14 cellular contexts compared by ENCODE assay signal in genomic region chr16:29701214-29701555, GRCh38. TPM values are rescaled to one million over a fixed set of nuclear protein-coding genes. Genes with fewer than 3 reads are reported as not detected.
A peak's percentile ranks its signal among the peaks of the same experiment; 100 is the strongest.
DNase-seq lines count a peak whose midpoint lies in the region; ATAC-seq and TF ChIP-seq lines count a peak whose summit lies in the region.
"Had no signal": no experiment of that assay in that cellular context is flagged by ENCODE, and none has a peak within 500 bp of the region (broad histone marks: within the 10 kb centered on the region; RNA-seq: fewer than 3 reads in every experiment).

No MANE protein-coding gene starts in this region.

- no peak for TF ChIP-seq CTCF in activated CD8-positive, alpha-beta T cell treated with anti-CD3 and anti-CD28 coated beads for 36 hours (IDR thresholded peaks at IDR 0.05)
- no peak for TF ChIP-seq CTCF in HEK293 (tag by site-specific recombination; IDR thresholded peaks at IDR 0.05)

- POLR2A ChIA-PET in activated CD8-positive, alpha-beta T cell treated with anti-CD3 and anti-CD28 coated beads, Interleukin-2, amount 10 ng/mL, durations not matched to agents 7 days and 5 days (lab: Charles Lee) = interaction anchor here (1.3 to 4.5 kb wide), 4 partner anchors 54 to 106 kb away, joined by 4 to 25 read pairs (median 8); partner anchors contain the start of gene KIF22
- POLR2A ChIA-PET in activated CD8-positive, alpha-beta T cell treated with anti-CD3 and anti-CD28 coated beads for 36 hours (lab: Charles Lee) = interaction anchor here (0.6 to 3.9 kb wide), 6 partner anchors 10 to 119 kb away, joined by 3 to 23 read pairs (median 10); partner anchors contain the start of genes KIF22, MAZ and MVP
- POLR2A ChIA-PET in HEK293 (lab: Yijun Ruan, JAX) = interaction anchor here (0.5 to 1.6 kb wide), 6 partner anchors 17 to 166 kb away, joined by 3 to 7 read pairs (median 4); partner anchors contain the start of genes KIF22 and PAGR1

- CTCF ChIA-PET in activated CD8-positive, alpha-beta T cell treated with anti-CD3 and anti-CD28 coated beads, Interleukin-2, amount 10 ng/mL, durations not matched to agents 7 days and 5 days (lab: Charles Lee) = interaction anchor here (0.6 to 6.6 kb wide), 37 partner anchors 9 to 354 kb away, joined by 3 to 93 read pairs (median 8); partner anchors contain the start of genes ASPHD1, KCTD13, KIF22 and MAZ
- CTCF ChIA-PET in activated CD8-positive, alpha-beta T cell treated with anti-CD3 and anti-CD28 coated beads for 36 hours (lab: Charles Lee) = interaction anchor here (0.7 to 5.5 kb wide), 44 partner anchors 9 to 355 kb away, joined by 3 to 51 read pairs (median 6); partner anchors contain the start of genes KIF22, MVP, PAGR1 and TAOK2
- CTCF ChIA-PET in HEK293 (lab: Yijun Ruan, JAX) = interaction anchor here (0.6 to 5.2 kb wide), 12 partner anchors 9 to 331 kb away, joined by 3 to 47 read pairs (median 8); partner anchors contain the start of gene TLCD3B

- H3K9me3 ChIP-seq in HEK293 (ENCODE audit: control insufficient read depth, insufficient read depth, low read depth, low read length) = no peaks in the 10 kb centered on the region
- H3K9me3 ChIP-seq: gastrocnemius medialis, right lobe of liver had no signal

- no peak overlapping the region for H3K4me3 Mint-ChIP-seq in activated CD8-positive, alpha-beta T cell treated with anti-CD3 and anti-CD28 coated beads, Interleukin-2, amount 10 ng/mL, durations not matched to agents 7 days and 5 days
- no peak overlapping the region for H3K4me3 Mint-ChIP-seq in activated CD8-positive, alpha-beta T cell treated with anti-CD3 and anti-CD28 coated beads for 36 hours
- no peak overlapping the region for H3K4me3 Mint-ChIP-seq in activated T-helper 2 cell treated with anti-CD3 and anti-CD28 coated beads, Interferon-gamma antibody, Interleukin-2, Interleukin-4, amounts not matched to agents 10 μg/mL and 5 μg/mL and 100 μg/mL, durations not matched to agents 14 hours and 24 hours and 36 hours (ENCODE audit: low read depth)
- H3K4me3 Mint-ChIP-seq in stimulated activated naive B cell treated with anti-CD40 and anti-IgM and Interleukin-4, amounts not matched to agents 10 μg/mL and 1 μg/mL and 100 μg/mL, for 72 hours = no peak overlapping the region

- H3K27me3 Mint-ChIP-seq in activated CD8-positive, alpha-beta T cell treated with anti-CD3 and anti-CD28 coated beads, Interleukin-2, amount 10 ng/mL, durations not matched to agents 7 days and 5 days (ENCODE audit: low read depth) = no peaks in the 10 kb centered on the region
- H3K27me3 Mint-ChIP-seq in activated CD8-positive, alpha-beta T cell treated with anti-CD3 and anti-CD28 coated beads for 36 hours = no peaks in the 10 kb centered on the region
- no peaks in the 10 kb centered on the region for H3K27me3 Mint-ChIP-seq in activated T-helper 2 cell treated with anti-CD3 and anti-CD28 coated beads, Interferon-gamma antibody, Interleukin-2, Interleukin-4, amounts not matched to agents 10 μg/mL and 5 μg/mL and 100 μg/mL, durations not matched to agents 14 hours and 24 hours and 36 hours (ENCODE audit: low read depth)
- H3K27me3 Mint-ChIP-seq in stimulated activated naive B cell treated with anti-CD40 and anti-IgM and Interleukin-4, amounts not matched to agents 10 μg/mL and 1 μg/mL and 100 μg/mL, for 72 hours = no peaks in the 10 kb centered on the region
- H3K27me3 Mint-ChIP-seq: stimulated activated naive CD8-positive, alpha-beta T cell treated with anti-CD3 and anti-CD28 coated beads, Interleukin-15, amount 100 ng/mL, for 72 hours had no signal

- peak overlapping the region; percentile 84 for H3K27ac Mint-ChIP-seq in activated CD8-positive, alpha-beta T cell treated with anti-CD3 and anti-CD28 coated beads, Interleukin-2, amount 10 ng/mL, durations not matched to agents 7 days and 5 days
- H3K27ac Mint-ChIP-seq in activated CD8-positive, alpha-beta T cell treated with anti-CD3 and anti-CD28 coated beads for 36 hours = no peak overlapping the region
- peak overlapping the region; percentile 96 for H3K27ac Mint-ChIP-seq in activated T-helper 2 cell treated with anti-CD3 and anti-CD28 coated beads, Interferon-gamma antibody, Interleukin-2, Interleukin-4, amounts not matched to agents 10 μg/mL and 5 μg/mL and 100 μg/mL, durations not matched to agents 14 hours and 24 hours and 36 hours
- H3K27ac Mint-ChIP-seq in stimulated activated naive B cell treated with anti-CD40 and anti-IgM and Interleukin-4, amounts not matched to agents 10 μg/mL and 1 μg/mL and 100 μg/mL, for 72 hours = peak overlapping the region; percentile 83

- H3K4me3 ChIP-seq in HEK293 (ENCODE audit: low read depth, low read length) = no peak overlapping the region
- H3K4me3 ChIP-seq: gastrocnemius medialis, right lobe of liver had no signal

- DNase-seq in activated CD8-positive, alpha-beta T cell treated with anti-CD3 and anti-CD28 coated beads, Interleukin-2, amount 10 ng/mL, durations not matched to agents 7 days and 5 days = no peak
- no peak for DNase-seq in activated CD8-positive, alpha-beta T cell treated with anti-CD3 and anti-CD28 coated beads for 36 hours
- DNase-seq in activated T-helper 2 cell treated with anti-CD3 and anti-CD28 coated beads, Interferon-gamma antibody, Interleukin-2, Interleukin-4, amounts not matched to agents 10 μg/mL and 5 μg/mL and 100 μg/mL, durations not matched to agents 14 hours and 24 hours and 36 hours (ENCODE audit: low spot score) = no peak
- no peak for DNase-seq in stimulated activated naive B cell treated with anti-CD40 and anti-IgM and Interleukin-4, amounts not matched to agents 10 μg/mL and 1 μg/mL and 100 μg/mL, for 72 hours
- no peak for DNase-seq in kidney tubule cell (ENCODE audit: low spot score)
- DNase-seq in NCI-H226 = no peak

- H3K27ac ChIP-seq in HEK293 (ENCODE audit: extremely low read depth, low read depth, low read length) = no peak overlapping the region
- H3K27ac ChIP-seq: gastrocnemius medialis had no signal

- peaks cover 0 to 8% of the 10 kb centered on the region in 2 experiments; a peak in 1 of 3 replicates for H3K36me3 ChIP-seq in HEK293 (ENCODE audit: control insufficient read depth in 2 of 2, insufficient read depth in 1 of 2, low read length in 2 of 2)
- H3K36me3 ChIP-seq: gastrocnemius medialis had no signal

- ATAC-seq in activated CD8-positive, alpha-beta T cell treated with anti-CD3 and anti-CD28 coated beads, Interleukin-2, amount 10 ng/mL, durations not matched to agents 7 days and 5 days = no peak
- no peak for ATAC-seq in activated CD8-positive, alpha-beta T cell treated with anti-CD3 and anti-CD28 coated beads for 36 hours
- no peak for ATAC-seq in stimulated activated naive B cell treated with anti-CD40 and anti-IgM and Interleukin-4, amounts not matched to agents 10 μg/mL and 1 μg/mL and 100 μg/mL, for 72 hours (replicated peaks)
- no peak for ATAC-seq in GM21367 (IDR thresholded peaks at IDR 0.05; ENCODE audit: unreplicated experiment)

- no peaks in the 10 kb centered on the region for H3K4me1 ChIP-seq in HEK293 (ENCODE audit: control insufficient read depth, insufficient read depth, low read length)
- H3K4me1 ChIP-seq: gastrocnemius medialis, right lobe of liver had no signal

- intact Hi-C loops in activated CD8-positive, alpha-beta T cell treated with anti-CD3 and anti-CD28 coated beads for 36 hours (cut with micrococcal nuclease) = loop anchor here (10.0 kb wide), 3 partner anchors 84 to 324 kb away; partner anchors contain the start of genes C16orf92, PAGR1 and PRRT2
- intact Hi-C loops in activated T-helper 2 cell treated with anti-CD3 and anti-CD28 coated beads, Interferon-gamma antibody, Interleukin-2, Interleukin-4, amounts not matched to agents 10 μg/mL and 5 μg/mL and 100 μg/mL, durations not matched to agents 14 hours and 24 hours and 36 hours (cut with micrococcal nuclease) = loop anchor here (1.0 to 5.0 kb wide), 4 partner anchors 32 to 331 kb away; partner anchors contain the start of gene MAZ

- H3K4me1 Mint-ChIP-seq in activated CD8-positive, alpha-beta T cell treated with anti-CD3 and anti-CD28 coated beads, Interleukin-2, amount 10 ng/mL, durations not matched to agents 7 days and 5 days (ENCODE audit: low read depth) = peaks cover 38% of the 10 kb centered on the region
- peaks cover 29% of the 10 kb centered on the region for H3K4me1 Mint-ChIP-seq in activated CD8-positive, alpha-beta T cell treated with anti-CD3 and anti-CD28 coated beads for 36 hours (ENCODE audit: low read depth)
- H3K4me1 Mint-ChIP-seq in activated T-helper 2 cell treated with anti-CD3 and anti-CD28 coated beads, Interferon-gamma antibody, Interleukin-2, Interleukin-4, amounts not matched to agents 10 μg/mL and 5 μg/mL and 100 μg/mL, durations not matched to agents 14 hours and 24 hours and 36 hours (ENCODE audit: low read depth) = peaks cover 29% of the 10 kb centered on the region
- H3K4me1 Mint-ChIP-seq in stimulated activated naive B cell treated with anti-CD40 and anti-IgM and Interleukin-4, amounts not matched to agents 10 μg/mL and 1 μg/mL and 100 μg/mL, for 72 hours = peaks cover 24 to 31% of the 10 kb centered on the region in 2 donors
- H3K4me1 Mint-ChIP-seq: brain had no signal

- H3K36me3 Mint-ChIP-seq in activated CD8-positive, alpha-beta T cell treated with anti-CD3 and anti-CD28 coated beads, Interleukin-2, amount 10 ng/mL, durations not matched to agents 7 days and 5 days (ENCODE audit: low read depth) = peaks cover 2% of the 10 kb centered on the region
- H3K36me3 Mint-ChIP-seq in activated CD8-positive, alpha-beta T cell treated with anti-CD3 and anti-CD28 coated beads for 36 hours (ENCODE audit: low read depth) = no peaks in the 10 kb centered on the region
- peaks cover 6% of the 10 kb centered on the region for H3K36me3 Mint-ChIP-seq in activated T-helper 2 cell treated with anti-CD3 and anti-CD28 coated beads, Interferon-gamma antibody, Interleukin-2, Interleukin-4, amounts not matched to agents 10 μg/mL and 5 μg/mL and 100 μg/mL, durations not matched to agents 14 hours and 24 hours and 36 hours (ENCODE audit: low read depth)
- peaks cover 16 to 28% of the 10 kb centered on the region in 2 donors for H3K36me3 Mint-ChIP-seq in stimulated activated naive B cell treated with anti-CD40 and anti-IgM and Interleukin-4, amounts not matched to agents 10 μg/mL and 1 μg/mL and 100 μg/mL, for 72 hours

- no peaks in the 10 kb centered on the region for H3K9me3 Mint-ChIP-seq in activated CD8-positive, alpha-beta T cell treated with anti-CD3 and anti-CD28 coated beads, Interleukin-2, amount 10 ng/mL, durations not matched to agents 7 days and 5 days (ENCODE audit: insufficient read depth)
- no peaks in the 10 kb centered on the region for H3K9me3 Mint-ChIP-seq in activated CD8-positive, alpha-beta T cell treated with anti-CD3 and anti-CD28 coated beads for 36 hours
- no peaks in the 10 kb centered on the region for H3K9me3 Mint-ChIP-seq in activated T-helper 2 cell treated with anti-CD3 and anti-CD28 coated beads, Interferon-gamma antibody, Interleukin-2, Interleukin-4, amounts not matched to agents 10 μg/mL and 5 μg/mL and 100 μg/mL, durations not matched to agents 14 hours and 24 hours and 36 hours
- peaks cover 3 to 6% of the 10 kb centered on the region in 2 donors for H3K9me3 Mint-ChIP-seq in stimulated activated naive B cell treated with anti-CD40 and anti-IgM and Interleukin-4, amounts not matched to agents 10 μg/mL and 1 μg/mL and 100 μg/mL, for 72 hours
- H3K9me3 Mint-ChIP-seq: stimulated activated naive CD8-positive, alpha-beta T cell treated with anti-CD3 and anti-CD28 coated beads, Interleukin-15, amount 100 ng/mL, for 72 hours had no signal

RNA-seq across cellular contexts. Expression of gene QPRT, which starts 22.2 kb away (rescaled TPM):
- total RNA-seq in activated CD8-positive, alpha-beta T cell treated with anti-CD3 and anti-CD28 coated beads, Interleukin-2, amount 10 ng/mL, durations not matched to agents 7 days and 5 days = 10 to 100 TPM in 1 of 2 experiments, 1 to 10 TPM in 1; 8.6 to 10.2 TPM
- total RNA-seq in activated CD8-positive, alpha-beta T cell treated with anti-CD3 and anti-CD28 coated beads for 36 hours = 10 to 100 TPM in 1 of 2 experiments, 1 to 10 TPM in 1; 9.3 to 11.7 TPM
- 24.1 and 29.0 TPM in 2 replicates for total RNA-seq in activated T-helper 2 cell treated with anti-CD3 and anti-CD28 coated beads, Interferon-gamma antibody, Interleukin-2, Interleukin-4, amounts not matched to agents 10 μg/mL and 5 μg/mL and 100 μg/mL, durations not matched to agents 14 hours and 24 hours and 36 hours

RNA-seq across cellular contexts. Expression of gene SPN, which starts 38.1 kb away (rescaled TPM):
- 100 to 1,000 TPM; 339 to 352 TPM for total RNA-seq in activated CD8-positive, alpha-beta T cell treated with anti-CD3 and anti-CD28 coated beads, Interleukin-2, amount 10 ng/mL, durations not matched to agents 7 days and 5 days
- 100 to 1,000 TPM; 110 to 119 TPM for total RNA-seq in activated CD8-positive, alpha-beta T cell treated with anti-CD3 and anti-CD28 coated beads for 36 hours
- 254 and 258 TPM in 2 replicates for total RNA-seq in activated T-helper 2 cell treated with anti-CD3 and anti-CD28 coated beads, Interferon-gamma antibody, Interleukin-2, Interleukin-4, amounts not matched to agents 10 μg/mL and 5 μg/mL and 100 μg/mL, durations not matched to agents 14 hours and 24 hours and 36 hours
- total RNA-seq: dermis blood vessel endothelial cell, epithelial cell of proximal tubule had no signal

RNA-seq across cellular contexts. Expression of gene C16orf54, which starts 44.6 kb away (rescaled TPM):
- total RNA-seq in activated CD8-positive, alpha-beta T cell treated with anti-CD3 and anti-CD28 coated beads, Interleukin-2, amount 10 ng/mL, durations not matched to agents 7 days and 5 days = 10 to 100 TPM; 64.3 to 68.0 TPM
- total RNA-seq in activated CD8-positive, alpha-beta T cell treated with anti-CD3 and anti-CD28 coated beads for 36 hours = 10 to 100 TPM; 22.2 to 22.4 TPM
- 18.0 and 18.5 TPM in 2 replicates for total RNA-seq in activated T-helper 2 cell treated with anti-CD3 and anti-CD28 coated beads, Interferon-gamma antibody, Interleukin-2, Interleukin-4, amounts not matched to agents 10 μg/mL and 5 μg/mL and 100 μg/mL, durations not matched to agents 14 hours and 24 hours and 36 hours
- total RNA-seq: dermis blood vessel endothelial cell, epithelial cell of proximal tubule had no signal
